ENCODE assay signal across 8 cellular contexts in the genomic region with DNA sequence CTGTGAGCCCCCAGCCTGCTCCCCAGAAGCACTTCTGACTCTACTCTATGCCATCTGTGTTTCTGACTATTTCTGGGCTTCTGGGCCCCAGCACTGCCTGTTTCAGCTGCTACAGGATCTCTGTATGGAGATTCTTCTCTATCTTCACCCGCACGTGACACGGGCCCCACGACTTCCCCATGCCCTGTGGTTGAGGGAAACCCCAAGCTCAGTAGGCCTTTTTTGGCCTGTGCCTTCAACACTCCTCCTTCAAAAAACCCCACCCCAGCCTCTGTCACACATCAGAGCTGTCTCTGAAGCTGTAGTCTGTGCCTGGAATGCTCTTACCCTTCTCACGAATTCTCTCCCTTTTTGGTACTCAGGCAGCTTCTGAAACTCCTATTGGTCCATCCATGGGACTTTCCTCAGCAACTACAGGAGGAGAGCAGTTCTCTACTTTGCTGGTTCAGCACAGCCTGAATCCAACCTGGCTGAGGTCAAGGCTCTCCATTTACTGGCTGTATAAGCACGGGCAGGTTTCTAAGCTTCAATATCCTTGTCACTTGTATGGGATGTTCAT. TPM values are rescaled to one million over a fixed set of nuclear protein-coding genes. Genes with fewer than 3 reads are reported as not detected.
DNase-seq lines count a peak whose midpoint lies in the region; ATAC-seq and TF ChIP-seq lines count a peak whose summit lies in the region.

No MANE protein-coding gene starts in this region.

- H3K27me3 ChIP-seq in duodenal mucosa (ENCODE audit: control insufficient read depth in 1 of 2, insufficient read depth in 2 of 2, low read length in 2 of 2) = peaks cover 23 to 36% of the 10 kb centered on the region in 2 donors
- H3K27me3 ChIP-seq in skeletal muscle tissue (ENCODE audit: control insufficient read depth in 3 of 3, insufficient read depth in 3 of 3, low read length in 3 of 3) = peaks cover 14 to 22% (median 19%) of the 10 kb centered on the region in 3 donors

- peak; percentile 53 for TF ChIP-seq POLR2A in GM19099 (IDR thresholded peaks at IDR 0.05; ENCODE audit: extremely low read depth, insufficient read length, low read depth)

- H3K27ac ChIP-seq in duodenal mucosa (ENCODE audit: low read depth, low read length) = peak overlapping the region; percentile 53
- H3K27ac ChIP-seq in skeletal muscle tissue (ENCODE audit: low read depth, low read length) = peak overlapping the region; percentile 81

- H3K36me3 ChIP-seq in duodenal mucosa (ENCODE audit: control insufficient read depth in 1 of 2, insufficient read depth in 2 of 2, low read length in 2 of 2) (no peaks in the 10 kb centered on the region), skeletal muscle tissue (ENCODE audit: control insufficient read depth in 3 of 3, insufficient read depth in 3 of 3, low read length in 3 of 3) (no peaks in the 10 kb centered on the region)

- H3K4me3 ChIP-seq in duodenal mucosa (ENCODE audit: low read depth in 1 of 2, low read length in 2 of 2) (no peak overlapping the region), skeletal muscle tissue (ENCODE audit: low read length in 3 of 3) (no peak overlapping the region)

- H3K4me1 ChIP-seq in duodenal mucosa (ENCODE audit: control insufficient read depth in 1 of 2, insufficient read depth in 2 of 2, low read length in 2 of 2) (peaks cover 9 to 22% of the 10 kb centered on the region in 2 donors), skeletal muscle tissue (ENCODE audit: control insufficient read depth in 3 of 3, insufficient read depth in 3 of 3, low read length in 3 of 3) (peaks cover 7 to 20% (median 13%) of the 10 kb centered on the region in 3 donors)

- H3K9me3 ChIP-seq in duodenal mucosa (ENCODE audit: control insufficient read depth in 1 of 2, low read length in 2 of 2) (peaks cover 0 to 6% of the 10 kb centered on the region in 2 donors), skeletal muscle tissue (ENCODE audit: control insufficient read depth in 3 of 3, low read length in 3 of 3) (peaks cover 3 to 4% (median 4%) of the 10 kb centered on the region in 3 donors)

- peak overlapping the region in 1 of 2 donors; percentile 22 for H3K9ac ChIP-seq in duodenal mucosa (ENCODE audit: low read depth in 1 of 2, low read length in 2 of 2)
- no peak overlapping the region for H3K9ac ChIP-seq in skeletal muscle tissue (ENCODE audit: low read depth in 1 of 3, low read length in 3 of 3)

- peak; percentile 81 for ATAC-seq in HG03159 (IDR thresholded peaks at IDR 0.05; ENCODE audit: unreplicated experiment)

- DNase-seq in activated CD4-positive, CD25-positive, alpha-beta regulatory T cell treated with anti-CD3 and anti-CD28 coated beads, Interleukin-2, amount 50 U/mL, for 16 hours (ENCODE audit: low read depth, low spot score) = peak; percentile 18
- DNase-seq in SHP77 (lab: John Stamatoyannopoulos, UW) (no peak), NCI-H128 (lab: John Stamatoyannopoulos, UW; ENCODE audit: unreplicated experiment) (no peak), NCI-H2171 treated with DMSO at 0.1 percent for 48 hours (lab: John Stamatoyannopoulos, UW) (no peak)

RNA-seq across cellular contexts. Expression of gene NID1, which starts 2.0 kb away (rescaled TPM):
- total RNA-seq in skeletal muscle tissue = 107 TPM
